8 cellular contexts compared by ENCODE assay signal in the genomic region with DNA sequence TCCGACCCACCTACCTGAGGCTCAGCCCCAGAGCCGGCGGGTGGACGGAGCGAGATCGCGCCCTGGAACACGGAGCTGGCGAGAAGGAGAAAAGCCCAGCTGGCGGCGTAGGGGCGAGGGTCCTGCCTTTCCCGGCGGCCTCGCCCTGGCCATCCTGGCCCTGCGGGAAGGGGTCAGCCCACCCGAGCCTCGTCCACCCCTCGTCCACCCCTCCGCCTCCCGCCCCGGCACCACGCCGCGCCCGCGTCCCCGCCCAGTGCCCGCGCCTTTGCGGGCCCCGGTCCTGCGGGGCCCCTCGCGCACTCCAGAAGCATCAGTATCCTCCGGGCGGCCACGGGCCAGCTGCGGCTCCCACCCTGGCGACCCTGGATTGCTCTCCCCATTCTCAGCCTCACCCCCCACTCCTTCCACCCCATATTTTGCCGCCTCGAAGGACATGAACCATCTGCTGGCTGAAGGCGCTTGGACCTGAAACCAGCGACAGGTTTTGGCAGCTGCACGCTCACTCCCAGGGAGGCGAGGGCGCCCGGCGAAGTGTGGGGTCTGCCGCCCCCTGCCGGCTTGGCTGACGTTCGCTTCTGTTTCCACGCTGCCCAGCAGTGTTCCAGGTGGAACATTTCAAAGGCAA.
DNase-seq lines count a peak whose midpoint lies in the region; ATAC-seq and TF ChIP-seq lines count a peak whose summit lies in the region.

No MANE protein-coding gene starts in this region.

- 0 to 2% methylated on average over 10 to 54 of the region's 54 CpGs for WGBS in endodermal cell (ENCODE audit: insufficient coverage in 1 of 2, insufficient read length in 1 of 2), 2 experiments
- WGBS in mesodermal cell (ENCODE audit: insufficient coverage in 2 of 2), 2 experiments: 1% methylated on average over 38 to 49 of the region's 54 CpGs

- POLR2A ChIA-PET in activated CD8-positive, alpha-beta T cell treated with anti-CD3 and anti-CD28 coated beads for 36 hours (lab: Charles Lee): no interaction called here

- no peak overlapping the region for H3K9ac ChIP-seq in endodermal cell (ENCODE audit: extremely low read depth, low read length, poor library complexity, severe bottlenecking)

- no peak overlapping the region for H3K27ac Mint-ChIP-seq in activated CD8-positive, alpha-beta T cell treated with anti-CD3 and anti-CD28 coated beads for 36 hours
- peak overlapping the region; percentile 68 for H3K27ac Mint-ChIP-seq in endodermal cell

- H3K36me3 ChIP-seq in endodermal cell (ENCODE audit: control insufficient read depth, insufficient read depth, low read length) (no peaks in the 10 kb centered on the region), mesodermal cell (ENCODE audit: control insufficient read depth, insufficient read depth, low read length) (no peaks in the 10 kb centered on the region)

- H3K27me3 Mint-ChIP-seq in activated CD8-positive, alpha-beta T cell treated with anti-CD3 and anti-CD28 coated beads for 36 hours: peaks cover 32% of the 10 kb centered on the region
- peaks cover 5% of the 10 kb centered on the region for H3K27me3 Mint-ChIP-seq in endodermal cell (ENCODE audit: insufficient read depth)

- H3K4me1 ChIP-seq in endodermal cell (ENCODE audit: control insufficient read depth, insufficient read depth, low read length): peaks cover 4% of the 10 kb centered on the region
- no peaks in the 10 kb centered on the region for H3K4me1 ChIP-seq in mesodermal cell (ENCODE audit: control insufficient read depth, insufficient read depth, low read length, poor library complexity, severe bottlenecking)

- DNase-seq in NCI-H1930 (lab: John Stamatoyannopoulos, UW) (peak; percentile 34 to 67), endodermal cell (peak; percentile 94), dedifferentiated amniotic fluid mesenchymal stem cell (ENCODE audit: extremely low spot score) (no peak)
- DNase-seq in activated CD8-positive, alpha-beta T cell treated with anti-CD3 and anti-CD28 coated beads for 36 hours: peak; percentile 62
- DNase-seq in stimulated activated CD8-positive, alpha-beta memory T cell treated with anti-CD3 and anti-CD28 coated beads, Interleukin-15, amount 100 ng/mL, for 48 hours (ENCODE audit: low read depth in 2 of 2): peak; percentile 41 to 45

- H3K4me1 Mint-ChIP-seq in activated CD8-positive, alpha-beta T cell treated with anti-CD3 and anti-CD28 coated beads for 36 hours (ENCODE audit: low read depth): no peaks in the 10 kb centered on the region
- peaks cover 12% of the 10 kb centered on the region for H3K4me1 Mint-ChIP-seq in endodermal cell

- H3K4me3 ChIP-seq in endodermal cell (ENCODE audit: low read length) (peak overlapping the region; percentile 81), mesodermal cell (ENCODE audit: extremely low read depth, insufficient read depth, low read length, poor library complexity, severe bottlenecking) (peak overlapping the region; percentile 58)

- peak; percentile 75 for TF ChIP-seq CTCF in activated CD8-positive, alpha-beta T cell treated with anti-CD3 and anti-CD28 coated beads for 36 hours (IDR thresholded peaks at IDR 0.05)
- peak; percentile 96 for TF ChIP-seq CTCF in endodermal cell (conservative IDR thresholded peaks at IDR 0.05)

- ATAC-seq in GM18498 (IDR thresholded peaks at IDR 0.05; ENCODE audit: unreplicated experiment): peak; percentile 95
- peak; percentile 93 for ATAC-seq in HG02798 (IDR thresholded peaks at IDR 0.05; ENCODE audit: poor library complexity, unreplicated experiment)
- ATAC-seq in activated CD8-positive, alpha-beta T cell treated with anti-CD3 and anti-CD28 coated beads for 36 hours: peak; percentile 75

- H3K36me3 Mint-ChIP-seq in activated CD8-positive, alpha-beta T cell treated with anti-CD3 and anti-CD28 coated beads for 36 hours (ENCODE audit: low read depth): no peaks in the 10 kb centered on the region
- H3K36me3 Mint-ChIP-seq in endodermal cell (ENCODE audit: low read depth): peaks cover 10% of the 10 kb centered on the region

- CTCF ChIA-PET in activated CD8-positive, alpha-beta T cell treated with anti-CD3 and anti-CD28 coated beads for 36 hours (lab: Charles Lee): interaction anchor here (1.2 to 1.7 kb wide), 5 partner anchors 9 to 604 kb away, joined by 3 to 10 read pairs (median 4); no protein-coding TSS in a partner anchor

- H3K9me3 ChIP-seq in endodermal cell (ENCODE audit: control insufficient read depth, low read length) (peaks cover 8% of the 10 kb centered on the region), mesodermal cell (ENCODE audit: control insufficient read depth, low read length) (peaks cover 3% of the 10 kb centered on the region)

- intact Hi-C loops in activated CD8-positive, alpha-beta T cell treated with anti-CD3 and anti-CD28 coated beads for 36 hours (cut with micrococcal nuclease): no loop called here

- peaks cover 5% of the 10 kb centered on the region for H3K27me3 ChIP-seq in endodermal cell (ENCODE audit: control insufficient read depth, insufficient read depth, low read length, poor library complexity, severe bottlenecking)

- peak overlapping the region; percentile 43 for H3K4me3 Mint-ChIP-seq in activated CD8-positive, alpha-beta T cell treated with anti-CD3 and anti-CD28 coated beads for 36 hours
- H3K4me3 Mint-ChIP-seq in endodermal cell: peak overlapping the region; percentile 80

- peaks cover 5% of the 10 kb centered on the region for H3K9me3 Mint-ChIP-seq in activated CD8-positive, alpha-beta T cell treated with anti-CD3 and anti-CD28 coated beads for 36 hours
- peaks cover 21% of the 10 kb centered on the region for H3K9me3 Mint-ChIP-seq in endodermal cell

- H3K27ac ChIP-seq in endodermal cell (ENCODE audit: low read depth, low read length) (no peak overlapping the region), mesodermal cell (ENCODE audit: low read depth, low read length, severe bottlenecking) (no peak overlapping the region)
